7 cellular contexts compared by ENCODE assay signal in genomic region chr13:23609414-23610186, GRCh38. TPM values are rescaled to one million over a fixed set of nuclear protein-coding genes. Genes with fewer than 3 reads are reported as not detected.
DNase-seq lines count a peak whose midpoint lies in the region; ATAC-seq and TF ChIP-seq lines count a peak whose summit lies in the region.

No MANE protein-coding gene starts in this region.

- H3K36me3 Mint-ChIP-seq in WTC11, result no peaks in the 10 kb centered on the region

- no peak overlapping the region for H3K4me3 Mint-ChIP-seq in WTC11

- peaks cover 29% of the 10 kb centered on the region for H3K4me1 ChIP-seq in skeletal muscle satellite cell (ENCODE audit: control insufficient read depth, insufficient read depth, low read length)

- DNase-seq in NCI-H446 treated with DMSO at 0.1 percent for 48 hours (lab: John Stamatoyannopoulos, UW), result peak; percentile 9
- peak; percentile 46 for DNase-seq in fibroblast of the conjunctiva (ENCODE audit: low read depth)
- DNase-seq in NCI-H345 (lab: John Stamatoyannopoulos, UW), result no peak
- DNase-seq in globus pallidus (ENCODE audit: low spot score), result no peak
- no peak for DNase-seq in WTC11 (ENCODE audit: low spot score)

- CTCF ChIA-PET in WTC11 (lab: Charles Lee), result no interaction called here

- H3K27me3 ChIP-seq in skeletal muscle satellite cell (ENCODE audit: control insufficient read depth, insufficient read depth, low read length), result no peaks in the 10 kb centered on the region

- TF ChIP-seq CTCF in WTC11 (IDR thresholded peaks at IDR 0.05), result no peak

- POLR2A ChIA-PET in WTC11 (lab: Charles Lee), result no interaction called here

- no peaks in the 10 kb centered on the region for H3K36me3 ChIP-seq in skeletal muscle satellite cell (ENCODE audit: insufficient read depth, low read length)

- no peaks in the 10 kb centered on the region; the same call in 1 of the 2 replicates for H3K27me3 Mint-ChIP-seq in WTC11 (ENCODE audit: low read depth)

- H3K9me3 Mint-ChIP-seq in WTC11, result no peaks in the 10 kb centered on the region

- H3K9me3 ChIP-seq in skeletal muscle satellite cell (replicated peaks; ENCODE audit: low read length), result no peaks in the 10 kb centered on the region

- H3K4me3 ChIP-seq in skeletal muscle satellite cell (ENCODE audit: low read length), result peak overlapping the region; percentile 24

- ATAC-seq in GM18909 (IDR thresholded peaks at IDR 0.05; ENCODE audit: poor library complexity, unreplicated experiment), result peak; percentile 59
- no peak for ATAC-seq in WTC11

- peak overlapping the region; percentile 53 for H3K9ac ChIP-seq in skeletal muscle satellite cell (ENCODE audit: low read depth, low read length)

- H3K4me1 Mint-ChIP-seq in WTC11, result peaks cover 29% of the 10 kb centered on the region

- H3K27ac Mint-ChIP-seq in WTC11, result no peak overlapping the region

- H3K4me2 ChIP-seq in skeletal muscle satellite cell (ENCODE audit: low read length), result peak overlapping the region; percentile 72

TF ChIP-seq in WTC11, 78 proteins besides CTCF, POLR2A, EP300 and RAD21 (continues in another document):
- TF ChIP-seq ZNF512 (CRISPR knock-in tag; IDR thresholded peaks at IDR 0.05; ENCODE audit: borderline replicate concordance) (no peak), CDX4 (CRISPR knock-in tag; IDR thresholded peaks at IDR 0.05; ENCODE audit: borderline replicate concordance) (no peak), NFYB (CRISPR knock-in tag; conservative IDR thresholded peaks at IDR 0.05; ENCODE audit: low read depth) (no peak), TEAD1 (CRISPR knock-in tag; IDR thresholded peaks at IDR 0.05) (no peak), USF1 (CRISPR knock-in tag; IDR thresholded peaks at IDR 0.05) (no peak), GTF2I (CRISPR knock-in tag; conservative IDR thresholded peaks at IDR 0.05) (no peak), ATF6 (CRISPR knock-in tag; IDR thresholded peaks at IDR 0.05) (no peak), CREM (CRISPR knock-in tag; IDR thresholded peaks at IDR 0.05) (no peak), IRF2 (CRISPR knock-in tag; IDR thresholded peaks at IDR 0.05; ENCODE audit: borderline replicate concordance, low read depth) (no peak), ARID4B (CRISPR knock-in tag; IDR thresholded peaks at IDR 0.05; ENCODE audit: borderline replicate concordance) (no peak), ZNF423 (CRISPR knock-in tag; IDR thresholded peaks at IDR 0.05) (no peak), HMGXB4 (CRISPR knock-in tag; IDR thresholded peaks at IDR 0.05) (no peak), ESRRA (CRISPR knock-in tag; IDR thresholded peaks at IDR 0.05; ENCODE audit: borderline replicate concordance) (no peak), E2F5 (CRISPR knock-in tag; IDR thresholded peaks at IDR 0.05) (no peak), JAZF1 (CRISPR knock-in tag; IDR thresholded peaks at IDR 0.05) (no peak)

RNA-seq across cellular contexts. Expression of gene TNFRSF19, which starts 39.4 kb away (rescaled TPM):
- total RNA-seq in skeletal muscle satellite cell (2012; rRNA removed), result 2.3 and 3.1 TPM in 2 replicates
- total RNA-seq in WTC11 (2021), result 0.20 to 0.27 TPM (median 0.23 TPM) in 3 replicates

Comparison
In these comparisons a context has a peak if more than half of its experiments do, and no peak if none do; other contexts are left out.
1. DNase-seq: peak in NCI-H446 treated with DMSO at 0.1 percent for 48 hours (single experiment) and fibroblast of the conjunctiva (single experiment); none in NCI-H345 (single experiment), globus pallidus (single experiment) and WTC11 (single experiment).